ENCODE assay signal across 1 cellular context in the genomic region with DNA sequence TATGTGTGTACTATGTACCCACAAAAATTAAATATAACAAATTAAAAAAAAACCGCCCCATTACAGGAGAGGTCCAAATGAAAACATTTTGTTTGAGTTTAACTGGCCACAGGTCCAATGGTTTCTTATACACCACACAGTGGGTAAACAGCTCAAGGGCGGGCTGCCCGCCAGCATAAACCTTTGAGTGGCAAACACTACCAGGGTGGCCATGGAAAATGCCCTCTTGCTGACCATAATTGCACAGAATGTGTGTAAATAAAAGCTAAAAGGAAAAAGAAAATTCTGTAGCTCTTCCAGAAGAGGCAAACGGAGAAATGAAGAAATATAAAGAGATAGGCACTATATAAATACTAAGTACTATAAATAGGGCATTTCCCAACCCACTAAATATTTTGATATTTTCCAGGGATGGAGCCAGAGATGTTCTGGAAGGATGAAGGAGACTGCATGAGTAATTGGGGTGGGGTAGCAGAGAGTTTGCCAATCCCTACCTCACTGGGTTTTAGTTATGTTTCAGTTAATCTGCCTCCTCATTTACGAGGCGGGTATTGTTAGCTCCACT.
TF ChIP-seq lines count a peak whose summit lies in the region.

No MANE protein-coding gene starts in this region.

TF ChIP-seq in GM12878, 131 proteins besides CTCF, POLR2A, EP300 and RAD21 (continued from another document):
- TF ChIP-seq ZBTB33 (IDR thresholded peaks at IDR 0.05) (no peak), TCF12 (IDR thresholded peaks at IDR 0.05; ENCODE audit: low read depth, low read length) (no peak), ATF7 (IDR thresholded peaks at IDR 0.05; ENCODE audit: low read depth) (no peak), CEBPB (IDR thresholded peaks at IDR 0.05; ENCODE audit: borderline replicate concordance in 1 of 2, low read depth in 2 of 2, low read length in 2 of 2) (no peak), IRF5 (IDR thresholded peaks at IDR 0.05; ENCODE audit: borderline replicate concordance) (no peak), E2F4 (IDR thresholded peaks at IDR 0.05; ENCODE audit: low read depth, low read length) (no peak), ZNF592 (IDR thresholded peaks at IDR 0.05) (no peak), MYB (IDR thresholded peaks at IDR 0.05; ENCODE audit: borderline replicate concordance, low read depth, low read length) (no peak), ZBTB11 (CRISPR knock-in tag; IDR thresholded peaks at IDR 0.05) (no peak), HDAC2 (IDR thresholded peaks at IDR 0.05) (no peak), TBL1XR1 (IDR thresholded peaks at IDR 0.05; ENCODE audit: low read depth, low read length) (no peak), FOS (IDR thresholded peaks at IDR 0.05; ENCODE audit: borderline replicate concordance, extremely low read depth, insufficient read length) (no peak)
TF ChIP-seq in GM12878: peak in this region for 0.
